In the genomic region with DNA sequence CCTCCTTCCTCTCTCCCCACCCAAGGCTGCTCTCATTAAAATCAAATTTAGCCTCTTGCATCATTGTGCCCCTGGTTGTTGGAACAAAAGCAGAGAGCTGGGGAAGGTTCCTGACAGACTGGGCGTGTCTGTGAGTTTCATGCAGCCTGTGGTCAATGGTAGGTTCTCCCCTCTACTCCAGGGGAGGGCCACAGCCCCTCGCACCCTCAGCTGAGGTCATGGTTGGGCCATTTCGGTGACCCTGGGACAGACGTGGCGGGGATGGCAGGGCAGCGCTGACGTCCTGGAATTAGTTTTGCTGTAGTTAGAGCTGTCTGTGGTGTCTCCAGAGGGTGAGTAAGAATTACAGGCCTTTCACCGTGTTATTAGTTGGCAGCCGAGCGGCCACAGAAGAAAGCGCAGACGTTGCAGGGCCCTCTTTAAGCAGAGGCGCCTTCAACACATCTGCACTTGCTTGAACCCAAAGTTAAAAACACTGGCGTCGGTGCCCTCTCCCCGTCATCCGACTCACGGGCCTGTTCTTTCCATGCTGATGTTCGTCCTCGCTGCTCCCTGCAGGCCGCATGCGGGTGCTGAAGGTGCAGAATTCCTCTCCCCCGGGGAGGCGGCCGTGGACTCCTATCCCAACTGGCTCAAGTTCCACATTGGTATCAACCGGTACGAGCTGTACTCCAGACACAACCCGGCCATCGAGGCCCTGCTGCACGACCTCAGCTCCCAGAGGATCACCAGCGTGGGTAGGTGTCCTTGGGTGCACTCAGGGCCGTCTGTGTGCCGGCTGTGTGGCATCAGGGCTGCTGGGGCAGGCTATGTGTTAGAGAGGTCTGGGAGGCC, we compare ENCODE assay signal across 2 cellular contexts.
TF ChIP-seq lines count a peak whose summit lies in the region.

No MANE protein-coding gene starts in this region.

TF ChIP-seq in IMR-90, 13 proteins besides CTCF, POLR2A, EP300 and RAD21:
- peak; percentile 74 for TF ChIP-seq CEBPB (IDR thresholded peaks at IDR 0.05; ENCODE audit: low read depth, low read length)
- no peak for TF ChIP-seq FOS (IDR thresholded peaks at IDR 0.05; ENCODE audit: low read depth, low read length)
- TF ChIP-seq RFX5 (IDR thresholded peaks at IDR 0.05; ENCODE audit: low read depth, low read length): no peak
- TF ChIP-seq MAFK (IDR thresholded peaks at IDR 0.05; ENCODE audit: low read depth, low read length): no peak
- TF ChIP-seq RCOR1 (IDR thresholded peaks at IDR 0.05; ENCODE audit: insufficient replicate concordance, low read length): no peak
- no peak for TF ChIP-seq MXI1 (IDR thresholded peaks at IDR 0.05; ENCODE audit: borderline replicate concordance, low read depth, low read length)
- TF ChIP-seq, protein P1, sequence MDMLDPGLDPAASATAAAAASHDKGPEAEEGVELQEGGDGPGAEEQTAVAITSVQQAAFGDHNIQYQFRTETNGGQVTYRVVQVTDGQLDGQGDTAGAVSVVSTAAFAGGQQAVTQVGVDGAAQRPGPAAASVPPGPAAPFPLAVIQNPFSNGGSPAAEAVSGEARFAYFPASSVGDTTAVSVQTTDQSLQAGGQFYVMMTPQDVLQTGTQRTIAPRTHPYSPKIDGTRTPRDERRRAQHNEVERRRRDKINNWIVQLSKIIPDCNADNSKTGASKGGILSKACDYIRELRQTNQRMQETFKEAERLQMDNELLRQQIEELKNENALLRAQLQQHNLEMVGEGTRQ (IDR thresholded peaks at IDR 0.05; ENCODE audit: low read depth, low read length): no peak
- no peak for TF ChIP-seq SMC3 (IDR thresholded peaks at IDR 0.05; ENCODE audit: low read depth, low read length)
- TF ChIP-seq MAZ (IDR thresholded peaks at IDR 0.05; ENCODE audit: borderline replicate concordance, low read depth, low read length): no peak

TF ChIP-seq in HepG2, 621 proteins besides CTCF, POLR2A, EP300 and RAD21 (continues in another document):
- TF ChIP-seq YEATS2 (CRISPR knock-in tag; IDR thresholded peaks at IDR 0.05; ENCODE audit: borderline replicate concordance) (no peak), FOXK2 (IDR thresholded peaks at IDR 0.05) (no peak), CBFB (CRISPR knock-in tag; IDR thresholded peaks at IDR 0.05) (no peak), RARA (CRISPR knock-in tag; IDR thresholded peaks at IDR 0.05) (peak; percentile 40; the same call in 1 of the 2 replicates), TCF7 (IDR thresholded peaks at IDR 0.05; ENCODE audit: low read depth) (no peak), ZNF10 (CRISPR knock-in tag; IDR thresholded peaks at IDR 0.05; ENCODE audit: borderline replicate concordance, low read depth) (no peak), IRX3 (CRISPR knock-in tag; IDR thresholded peaks at IDR 0.05; ENCODE audit: borderline replicate concordance, low read depth) (peak; percentile 53; the same call in 1 of the 2 replicates), AGO2 (optimal IDR thresholded peaks at IDR 0.05; ENCODE audit: low read depth, low read length) (peak; percentile 82), NR2F6 (IDR thresholded peaks at IDR 0.05) (peak; percentile 45; the same call in 1 of the 2 replicates), NR2F6 (CRISPR knock-in tag; IDR thresholded peaks at IDR 0.05) (no peak; the same call in 1 of the 2 replicates), DNMT1 (CRISPR knock-in tag; IDR thresholded peaks at IDR 0.05) (0 out of 2 replicates have a peak, but pooled peaks have one; percentile 19), XRCC5 (optimal IDR thresholded peaks at IDR 0.05; ENCODE audit: low read length) (peak; percentile 25), PHF8 (CRISPR knock-in tag; IDR thresholded peaks at IDR 0.05) (0 out of 2 replicates have a peak, but pooled peaks have one; percentile 2), HNF1B (CRISPR knock-in tag; IDR thresholded peaks at IDR 0.05) (no peak), ZBTB7A (CRISPR knock-in tag; IDR thresholded peaks at IDR 0.05) (no peak), YEATS4 (CRISPR knock-in tag; IDR thresholded peaks at IDR 0.05; ENCODE audit: borderline replicate concordance) (peak; percentile 21; the same call in 1 of the 2 replicates), MTF2 (CRISPR knock-in tag; IDR thresholded peaks at IDR 0.05; ENCODE audit: borderline replicate concordance) (no peak), ZBTB34 (CRISPR knock-in tag; IDR thresholded peaks at IDR 0.05) (0 out of 2 replicates have a peak, but pooled peaks have one; percentile 36), ZNF333 (CRISPR knock-in tag; IDR thresholded peaks at IDR 0.05; ENCODE audit: borderline replicate concordance) (no peak), NR3C1 (CRISPR knock-in tag; IDR thresholded peaks at IDR 0.05) (no peak), ZNF432 (CRISPR knock-in tag; IDR thresholded peaks at IDR 0.05; ENCODE audit: borderline replicate concordance) (no peak), ZNF562 (CRISPR knock-in tag; IDR thresholded peaks at IDR 0.05; ENCODE audit: borderline replicate concordance) (no peak), ZSCAN25 (CRISPR knock-in tag; IDR thresholded peaks at IDR 0.05) (no peak), ZBTB38 (CRISPR knock-in tag; IDR thresholded peaks at IDR 0.05) (peak; percentile 97), MTA1 (CRISPR knock-in tag; IDR thresholded peaks at IDR 0.05; ENCODE audit: borderline replicate concordance) (no peak), GATAD1 (CRISPR knock-in tag; IDR thresholded peaks at IDR 0.05) (no peak), ZNF337 (CRISPR knock-in tag; IDR thresholded peaks at IDR 0.05; ENCODE audit: borderline replicate concordance, low read depth) (no peak), ZNF780A (CRISPR knock-in tag; IDR thresholded peaks at IDR 0.05) (0 out of 2 replicates have a peak, but pooled peaks have one; percentile 51), ZNF501 (CRISPR knock-in tag; IDR thresholded peaks at IDR 0.05) (peak; percentile 47; the same call in 1 of the 2 replicates), ZNF274 (CRISPR knock-in tag; IDR thresholded peaks at IDR 0.05) (0 out of 2 replicates have a peak, but pooled peaks have one; percentile 5), HNF4A (CRISPR knock-in tag; IDR thresholded peaks at IDR 0.05) (0 out of 2 replicates have a peak, but pooled peaks have one; percentile 14), ERF (CRISPR knock-in tag; IDR thresholded peaks at IDR 0.05) (no peak), BORCS8-MEF2B (CRISPR knock-in tag; IDR thresholded peaks at IDR 0.05) (0 out of 2 replicates have a peak, but pooled peaks have one; percentile 25), PRPF4 (IDR thresholded peaks at IDR 0.05; ENCODE audit: low read depth, low read length, poor library complexity, severe bottlenecking) (peak; percentile 45), NCOR1 (IDR thresholded peaks at IDR 0.05; ENCODE audit: borderline replicate concordance, low read length) (0 out of 2 replicates have a peak, but pooled peaks have one; percentile 4)
- TF ChIP-seq, protein P2, sequence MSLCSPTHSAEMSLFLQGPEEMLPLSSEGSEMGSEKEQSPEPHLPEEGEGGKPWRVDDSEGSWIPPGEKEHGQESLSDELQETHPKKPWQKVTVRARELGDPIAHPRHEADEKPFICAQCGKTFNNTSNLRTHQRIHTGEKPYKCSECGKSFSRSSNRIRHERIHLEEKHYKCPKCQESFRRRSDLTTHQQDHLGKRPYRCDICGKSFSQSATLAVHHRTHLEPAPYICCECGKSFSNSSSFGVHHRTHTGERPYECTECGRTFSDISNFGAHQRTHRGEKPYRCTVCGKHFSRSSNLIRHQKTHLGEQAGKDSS (CRISPR knock-in tag; IDR thresholded peaks at IDR 0.05; ENCODE audit: borderline replicate concordance, low read depth): 0 out of 2 replicates have a peak, but pooled peaks have one; percentile 35
- TF ChIP-seq, protein P3, sequence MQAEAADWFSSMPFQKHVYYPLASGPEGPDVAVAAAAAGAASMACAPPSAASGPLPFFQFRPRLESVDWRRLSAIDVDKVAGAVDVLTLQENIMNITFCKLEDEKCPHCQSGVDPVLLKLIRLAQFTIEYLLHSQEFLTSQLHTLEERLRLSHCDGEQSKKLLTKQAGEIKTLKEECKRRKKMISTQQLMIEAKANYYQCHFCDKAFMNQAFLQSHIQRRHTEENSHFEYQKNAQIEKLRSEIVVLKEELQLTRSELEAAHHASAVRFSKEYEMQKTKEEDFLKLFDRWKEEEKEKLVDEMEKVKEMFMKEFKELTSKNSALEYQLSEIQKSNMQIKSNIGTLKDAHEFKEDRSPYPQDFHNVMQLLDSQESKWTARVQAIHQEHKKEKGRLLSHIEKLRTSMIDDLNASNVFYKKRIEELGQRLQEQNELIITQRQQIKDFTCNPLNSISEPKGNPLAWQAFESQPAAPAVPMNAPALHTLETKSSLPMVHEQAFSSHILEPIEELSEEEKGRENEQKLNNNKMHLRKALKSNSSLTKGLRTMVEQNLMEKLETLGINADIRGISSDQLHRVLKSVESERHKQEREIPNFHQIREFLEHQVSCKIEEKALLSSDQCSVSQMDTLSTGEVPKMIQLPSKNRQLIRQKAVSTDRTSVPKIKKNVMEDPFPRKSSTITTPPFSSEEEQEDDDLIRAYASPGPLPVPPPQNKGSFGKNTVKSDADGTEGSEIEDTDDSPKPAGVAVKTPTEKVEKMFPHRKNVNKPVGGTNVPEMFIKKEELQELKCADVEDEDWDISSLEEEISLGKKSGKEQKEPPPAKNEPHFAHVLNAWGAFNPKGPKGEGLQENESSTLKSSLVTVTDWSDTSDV (CRISPR knock-in tag; IDR thresholded peaks at IDR 0.05): 0 out of 2 replicates have a peak, but pooled peaks have one; percentile 48
- TF ChIP-seq, protein P4, sequence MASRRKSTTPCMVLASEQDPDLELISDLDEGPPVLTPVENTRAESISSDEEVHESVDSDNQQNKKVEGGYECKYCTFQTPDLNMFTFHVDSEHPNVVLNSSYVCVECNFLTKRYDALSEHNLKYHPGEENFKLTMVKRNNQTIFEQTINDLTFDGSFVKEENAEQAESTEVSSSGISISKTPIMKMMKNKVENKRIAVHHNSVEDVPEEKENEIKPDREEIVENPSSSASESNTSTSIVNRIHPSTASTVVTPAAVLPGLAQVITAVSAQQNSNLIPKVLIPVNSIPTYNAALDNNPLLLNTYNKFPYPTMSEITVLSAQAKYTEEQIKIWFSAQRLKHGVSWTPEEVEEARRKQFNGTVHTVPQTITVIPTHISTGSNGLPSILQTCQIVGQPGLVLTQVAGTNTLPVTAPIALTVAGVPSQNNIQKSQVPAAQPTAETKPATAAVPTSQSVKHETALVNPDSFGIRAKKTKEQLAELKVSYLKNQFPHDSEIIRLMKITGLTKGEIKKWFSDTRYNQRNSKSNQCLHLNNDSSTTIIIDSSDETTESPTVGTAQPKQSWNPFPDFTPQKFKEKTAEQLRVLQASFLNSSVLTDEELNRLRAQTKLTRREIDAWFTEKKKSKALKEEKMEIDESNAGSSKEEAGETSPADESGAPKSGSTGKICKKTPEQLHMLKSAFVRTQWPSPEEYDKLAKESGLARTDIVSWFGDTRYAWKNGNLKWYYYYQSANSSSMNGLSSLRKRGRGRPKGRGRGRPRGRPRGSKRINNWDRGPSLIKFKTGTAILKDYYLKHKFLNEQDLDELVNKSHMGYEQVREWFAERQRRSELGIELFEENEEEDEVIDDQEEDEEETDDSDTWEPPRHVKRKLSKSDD (CRISPR knock-in tag; IDR thresholded peaks at IDR 0.05; ENCODE audit: low read depth): 0 out of 2 replicates have a peak, but pooled peaks have one; percentile 11
- TF ChIP-seq, protein P5, sequence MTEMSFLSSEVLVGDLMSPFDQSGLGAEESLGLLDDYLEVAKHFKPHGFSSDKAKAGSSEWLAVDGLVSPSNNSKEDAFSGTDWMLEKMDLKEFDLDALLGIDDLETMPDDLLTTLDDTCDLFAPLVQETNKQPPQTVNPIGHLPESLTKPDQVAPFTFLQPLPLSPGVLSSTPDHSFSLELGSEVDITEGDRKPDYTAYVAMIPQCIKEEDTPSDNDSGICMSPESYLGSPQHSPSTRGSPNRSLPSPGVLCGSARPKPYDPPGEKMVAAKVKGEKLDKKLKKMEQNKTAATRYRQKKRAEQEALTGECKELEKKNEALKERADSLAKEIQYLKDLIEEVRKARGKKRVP (CRISPR knock-in tag; IDR thresholded peaks at IDR 0.05): peak in 1 of 2 experiments; percentile 71; a peak in 1 of 4 replicates
- TF ChIP-seq, protein P6, sequence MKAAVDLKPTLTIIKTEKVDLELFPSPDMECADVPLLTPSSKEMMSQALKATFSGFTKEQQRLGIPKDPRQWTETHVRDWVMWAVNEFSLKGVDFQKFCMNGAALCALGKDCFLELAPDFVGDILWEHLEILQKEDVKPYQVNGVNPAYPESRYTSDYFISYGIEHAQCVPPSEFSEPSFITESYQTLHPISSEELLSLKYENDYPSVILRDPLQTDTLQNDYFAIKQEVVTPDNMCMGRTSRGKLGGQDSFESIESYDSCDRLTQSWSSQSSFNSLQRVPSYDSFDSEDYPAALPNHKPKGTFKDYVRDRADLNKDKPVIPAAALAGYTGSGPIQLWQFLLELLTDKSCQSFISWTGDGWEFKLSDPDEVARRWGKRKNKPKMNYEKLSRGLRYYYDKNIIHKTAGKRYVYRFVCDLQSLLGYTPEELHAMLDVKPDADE (CRISPR knock-in tag; IDR thresholded peaks at IDR 0.05): no peak
- TF ChIP-seq, protein P7, sequence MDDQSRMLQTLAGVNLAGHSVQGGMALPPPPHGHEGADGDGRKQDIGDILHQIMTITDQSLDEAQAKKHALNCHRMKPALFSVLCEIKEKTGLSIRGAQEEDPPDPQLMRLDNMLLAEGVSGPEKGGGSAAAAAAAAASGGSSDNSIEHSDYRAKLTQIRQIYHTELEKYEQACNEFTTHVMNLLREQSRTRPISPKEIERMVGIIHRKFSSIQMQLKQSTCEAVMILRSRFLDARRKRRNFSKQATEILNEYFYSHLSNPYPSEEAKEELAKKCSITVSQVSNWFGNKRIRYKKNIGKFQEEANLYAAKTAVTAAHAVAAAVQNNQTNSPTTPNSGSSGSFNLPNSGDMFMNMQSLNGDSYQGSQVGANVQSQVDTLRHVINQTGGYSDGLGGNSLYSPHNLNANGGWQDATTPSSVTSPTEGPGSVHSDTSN (CRISPR knock-in tag; IDR thresholded peaks at IDR 0.05; ENCODE audit: borderline replicate concordance): no peak
